35 cellular contexts compared by ENCODE assay signal in the genomic region with DNA sequence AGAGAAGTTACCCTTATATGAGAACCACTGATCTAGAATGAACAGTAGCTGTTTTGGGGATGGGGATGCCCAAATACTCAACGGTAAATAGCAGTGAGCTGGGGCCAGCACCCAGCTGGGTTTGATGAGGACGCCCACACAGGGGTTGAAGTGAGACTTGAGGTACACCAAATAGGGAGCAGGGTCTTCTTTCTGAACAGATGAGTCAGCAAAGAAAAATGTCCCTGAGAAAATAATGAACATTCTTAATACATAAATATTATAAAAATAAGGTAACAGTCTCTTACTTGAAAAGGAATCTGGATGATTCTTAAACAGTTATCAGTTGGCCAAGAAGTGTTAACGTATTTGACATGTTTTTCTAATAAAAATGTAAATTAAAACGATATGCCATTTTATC. TPM values are rescaled to one million over a fixed set of nuclear protein-coding genes. Genes with fewer than 3 reads are reported as not detected.
"Had no signal": no experiment of that assay in that cellular context is flagged by ENCODE, and none has a peak within 500 bp of the region (broad histone marks: within the 10 kb centered on the region; RNA-seq: fewer than 3 reads in every experiment).

No MANE protein-coding gene starts in this region.

- FAIRE-seq: urothelium cell line had no signal

- DNase-seq: naive thymus-derived CD4-positive, alpha-beta T cell; natural killer cell; occipital lobe; ovary; posterior cingulate gyrus; psoas muscle; right cardiac atrium; spleen; stimulated activated CD4-positive, alpha-beta T cell treated with anti-CD3 and anti-CD28 coated beads, Interleukin-12 subunit alpha, Interleukin-12 subunit beta, amount 100 ng/mL, for 4 hours; stimulated activated CD4-positive, alpha-beta T cell treated with anti-CD3 and anti-CD28 coated beads, Interleukin-1b, Interleukin-23, amount 100 ng/mL, for 48 hours; stimulated activated CD4-positive, alpha-beta T cell treated with anti-CD3 and anti-CD28 coated beads, Interleukin-4, amount 100 ng/mL, for 1 hour; stimulated activated CD4-positive, alpha-beta T cell treated with anti-CD3 and anti-CD28 coated beads, Interleukin-4, amount 100 ng/mL, for 4 hours; stimulated activated CD8-positive, alpha-beta memory T cell treated with anti-CD3 and anti-CD28 coated beads, Interleukin-4, amount 100 ng/mL, for 48 hours; stimulated activated naive CD4-positive, alpha-beta T cell; stimulated activated naive CD8-positive, alpha-beta T cell treated with anti-CD3 and anti-CD28 coated beads, Interleukin-15, amount 100 ng/mL, for 72 hours; stimulated activated naive CD8-positive, alpha-beta T cell treated with anti-CD3 and anti-CD28 coated beads, Interleukin-15, Interleukin-2, amounts not matched to agents 100 U/mL and 50 U/mL, for 24 hours; substantia nigra; testis; trophoblast cell; upper lobe of left lung had no signal

- H3K27me3 ChIP-seq: neural progenitor cell, ovary, spleen, suprapubic skin, testis, tibial nerve, upper lobe of left lung, vagina had no signal

- H3K9me3 ChIP-seq: ovary, psoas muscle, spleen, suprapubic skin, testis, tibial nerve, upper lobe of left lung, vagina had no signal

- H3K4me1 ChIP-seq: neural progenitor cell, parathyroid adenoma, psoas muscle, spleen, suprapubic skin, testis, tibial nerve, upper lobe of left lung, vagina had no signal

- H3K79me2 ChIP-seq: parathyroid adenoma had no signal

- ATAC-seq: naive thymus-derived CD4-positive, alpha-beta T cell; natural killer cell; psoas muscle; right cardiac atrium; sciatic nerve; stimulated activated memory B cell treated with anti-CD40 and anti-IgM and Interleukin-4, amounts not matched to agents 10 μg/mL and 1 μg/mL and 100 μg/mL, for 72 hours; stimulated activated naive CD8-positive, alpha-beta T cell treated with anti-CD3 and anti-CD28 coated beads, Interleukin-15, amount 100 ng/mL, for 72 hours; stimulated activated naive CD8-positive, alpha-beta T cell treated with anti-CD3 and anti-CD28 coated beads, Interleukin-15, Interleukin-2, amounts not matched to agents 100 U/mL and 50 U/mL, for 24 hours had no signal

- H3K36me3 ChIP-seq: neural progenitor cell, ovary, spleen, suprapubic skin, upper lobe of left lung, vagina had no signal

- H3K4me3 ChIP-seq: neural progenitor cell, ovary, psoas muscle, skin epidermis, smooth muscle cell, spleen, suprapubic skin, testis, tibial nerve, upper lobe of left lung, vagina had no signal

- H3K27ac ChIP-seq: neural progenitor cell, ovary, parathyroid adenoma, psoas muscle, skin epidermis, spleen, suprapubic skin, testis, tibial nerve, upper lobe of left lung, vagina had no signal

- H3K4me2 ChIP-seq: neural progenitor cell, smooth muscle cell had no signal

- H2AFZ ChIP-seq: neural progenitor cell, parathyroid adenoma had no signal

- H3K9ac ChIP-seq: neural progenitor cell, parathyroid adenoma had no signal

RNA-seq across cellular contexts. Expression of a gene that starts 2.0 kb away (rescaled TPM):
- total RNA-seq: naive thymus-derived CD4-positive, alpha-beta T cell; natural killer cell; occipital lobe; osteoblast; ovary; progenitor cell of endocrine pancreas; psoas muscle; renal cortical epithelial cell; right cardiac atrium; sciatic nerve; smooth muscle cell; spleen; suprapubic skin; tibial nerve; upper lobe of left lung; ureter; vagina had no signal
- polyA plus RNA-seq: naive thymus-derived CD4-positive, alpha-beta T cell; neural cell; ovary; psoas muscle; right cardiac atrium; smooth muscle cell; spleen had no signal

RNA-seq across cellular contexts. Expression of a gene that starts 49.2 kb away (rescaled TPM):
- polyA plus RNA-seq: smooth muscle cell had no signal
